In genomic region chr1:154861607-154862094, GRCh38 we compare ENCODE assay signal across 1 cellular context.
TF ChIP-seq lines count a peak whose summit lies in the region.

No MANE protein-coding gene starts in this region.

TF ChIP-seq in HepG2, 621 proteins besides CTCF, POLR2A, EP300 and RAD21 (continued from another document):
- TF ChIP-seq MAZ (IDR thresholded peaks at IDR 0.05; ENCODE audit: borderline replicate concordance, low read depth, low read length) (no peak), MAZ (CRISPR knock-in tag; IDR thresholded peaks at IDR 0.05; ENCODE audit: low read depth) (no peak), ZNF101 (CRISPR knock-in tag; IDR thresholded peaks at IDR 0.05; ENCODE audit: borderline replicate concordance, low read depth) (no peak)
